ENCODE assay signal across 2 cellular contexts in the genomic region with DNA sequence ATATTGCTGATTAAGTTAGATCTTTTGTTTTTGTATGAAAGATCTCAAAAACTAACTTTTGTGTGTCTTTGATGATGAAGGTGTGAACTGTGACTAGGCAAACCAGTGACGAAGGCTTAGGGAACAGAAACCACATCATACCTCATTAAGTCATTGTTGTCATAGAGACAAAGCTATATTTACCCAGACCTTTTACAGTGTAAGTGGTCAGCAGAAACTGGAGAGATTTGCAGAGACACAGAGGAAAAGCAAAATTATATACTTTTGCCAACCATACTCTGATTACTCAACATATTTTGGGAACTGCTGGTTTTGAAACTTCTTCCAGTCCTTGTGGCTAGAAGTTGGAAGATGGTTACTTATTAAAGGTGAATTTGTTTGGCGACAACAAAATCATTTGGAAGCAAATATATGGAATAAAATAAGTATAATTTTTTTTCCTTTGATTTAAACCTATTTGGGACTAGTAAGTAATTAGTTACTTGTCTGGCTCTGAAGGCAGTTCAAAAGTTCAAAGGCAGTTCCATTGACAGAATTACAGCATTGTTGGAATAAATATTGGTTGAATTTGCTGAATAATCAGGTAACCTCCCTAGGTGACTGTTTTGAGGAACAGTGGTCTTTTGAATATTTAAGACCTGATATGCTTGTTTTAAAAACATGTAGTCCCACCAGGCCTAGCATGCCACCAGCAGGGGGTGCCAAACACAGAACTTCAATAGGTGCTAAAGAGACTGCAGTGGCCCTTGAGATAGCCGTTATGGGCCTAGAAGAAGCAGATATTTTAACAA.
TF ChIP-seq lines count a peak whose summit lies in the region.

No MANE protein-coding gene starts in this region.

TF ChIP-seq in HCT116, 20 proteins besides CTCF, POLR2A, EP300 and RAD21 (continued from another document):
- no peak for TF ChIP-seq TCF7L2 (IDR thresholded peaks at IDR 0.05; ENCODE audit: borderline replicate concordance, extremely low read depth, insufficient read depth, insufficient read length)

TF ChIP-seq in GM12878, 131 proteins besides CTCF, POLR2A, EP300 and RAD21 (continued from another document and continues in another):
- TF ChIP-seq PAX8 (IDR thresholded peaks at IDR 0.05) (0 out of 2 replicates have a peak, but pooled peaks have one; percentile 44), BHLHE40 (IDR thresholded peaks at IDR 0.05; ENCODE audit: borderline replicate concordance in 1 of 2, low read depth in 2 of 2, low read length in 1 of 2) (peak; percentile 78 to 83), SIX5 (IDR thresholded peaks at IDR 0.05; ENCODE audit: low read depth, low read length, severe bottlenecking) (no peak), RELA (IDR thresholded peaks at IDR 0.05; ENCODE audit: borderline replicate concordance, partially characterized antibody) (no peak), NR2C1 (IDR thresholded peaks at IDR 0.05) (no peak), JUNB (IDR thresholded peaks at IDR 0.05) (peak; percentile 47; the same call in 1 of the 2 replicates), HDGF (IDR thresholded peaks at IDR 0.05) (no peak), MYC (IDR thresholded peaks at IDR 0.05; ENCODE audit: insufficient read depth, insufficient read length, insufficient replicate concordance, low read length, severe bottlenecking) (no peak), HCFC1 (IDR thresholded peaks at IDR 0.05; ENCODE audit: low read length) (no peak), SMAD5 (IDR thresholded peaks at IDR 0.05; ENCODE audit: low read depth) (no peak), NBN (IDR thresholded peaks at IDR 0.05) (peak; percentile 79), EED (IDR thresholded peaks at IDR 0.05; ENCODE audit: low read depth) (no peak), POU2F2 (IDR thresholded peaks at IDR 0.05; ENCODE audit: borderline replicate concordance, low read depth, low read length) (peak; percentile 37; the same call in 1 of the 3 replicates), BRCA1 (IDR thresholded peaks at IDR 0.05; ENCODE audit: low read depth, low read length) (no peak), ZNF622 (IDR thresholded peaks at IDR 0.05) (no peak), ESRRA (IDR thresholded peaks at IDR 0.05; ENCODE audit: low read length) (no peak), JUND (IDR thresholded peaks at IDR 0.05; ENCODE audit: low read depth, low read length) (0 out of 2 replicates have a peak, but pooled peaks have one; percentile 1), SUZ12 (IDR thresholded peaks at IDR 0.05; ENCODE audit: unreplicated experiment) (no peak), TCF7 (IDR thresholded peaks at IDR 0.05; ENCODE audit: borderline replicate concordance) (no peak), ZNF384 (IDR thresholded peaks at IDR 0.05; ENCODE audit: borderline replicate concordance, low read depth, low read length) (no peak), SMC3 (IDR thresholded peaks at IDR 0.05; ENCODE audit: borderline replicate concordance, low read length) (peak; percentile 74; the same call in 1 of the 2 replicates), NFXL1 (IDR thresholded peaks at IDR 0.05; ENCODE audit: borderline replicate concordance) (no peak), MTA2 (IDR thresholded peaks at IDR 0.05; ENCODE audit: low read depth) (peak; percentile 99), KDM1A (IDR thresholded peaks at IDR 0.05; ENCODE audit: borderline replicate concordance) (no peak), YY1 (IDR thresholded peaks at IDR 0.05; ENCODE audit: low read depth, low read length) (peak; percentile 41; the same call in 1 of the 2 replicates), WRNIP1 (IDR thresholded peaks at IDR 0.05; ENCODE audit: borderline replicate concordance, low read depth, low read length) (no peak), SMAD1 (IDR thresholded peaks at IDR 0.05; ENCODE audit: low read depth, partially characterized antibody) (no peak), HDAC2 (IDR thresholded peaks at IDR 0.05) (no peak), SMARCA5 (IDR thresholded peaks at IDR 0.05) (peak; percentile 91; the same call in 1 of the 2 replicates), ZBED1 (IDR thresholded peaks at IDR 0.05; ENCODE audit: borderline replicate concordance) (0 out of 2 replicates have a peak, but pooled peaks have one; percentile 28)
- TF ChIP-seq, protein P1, sequence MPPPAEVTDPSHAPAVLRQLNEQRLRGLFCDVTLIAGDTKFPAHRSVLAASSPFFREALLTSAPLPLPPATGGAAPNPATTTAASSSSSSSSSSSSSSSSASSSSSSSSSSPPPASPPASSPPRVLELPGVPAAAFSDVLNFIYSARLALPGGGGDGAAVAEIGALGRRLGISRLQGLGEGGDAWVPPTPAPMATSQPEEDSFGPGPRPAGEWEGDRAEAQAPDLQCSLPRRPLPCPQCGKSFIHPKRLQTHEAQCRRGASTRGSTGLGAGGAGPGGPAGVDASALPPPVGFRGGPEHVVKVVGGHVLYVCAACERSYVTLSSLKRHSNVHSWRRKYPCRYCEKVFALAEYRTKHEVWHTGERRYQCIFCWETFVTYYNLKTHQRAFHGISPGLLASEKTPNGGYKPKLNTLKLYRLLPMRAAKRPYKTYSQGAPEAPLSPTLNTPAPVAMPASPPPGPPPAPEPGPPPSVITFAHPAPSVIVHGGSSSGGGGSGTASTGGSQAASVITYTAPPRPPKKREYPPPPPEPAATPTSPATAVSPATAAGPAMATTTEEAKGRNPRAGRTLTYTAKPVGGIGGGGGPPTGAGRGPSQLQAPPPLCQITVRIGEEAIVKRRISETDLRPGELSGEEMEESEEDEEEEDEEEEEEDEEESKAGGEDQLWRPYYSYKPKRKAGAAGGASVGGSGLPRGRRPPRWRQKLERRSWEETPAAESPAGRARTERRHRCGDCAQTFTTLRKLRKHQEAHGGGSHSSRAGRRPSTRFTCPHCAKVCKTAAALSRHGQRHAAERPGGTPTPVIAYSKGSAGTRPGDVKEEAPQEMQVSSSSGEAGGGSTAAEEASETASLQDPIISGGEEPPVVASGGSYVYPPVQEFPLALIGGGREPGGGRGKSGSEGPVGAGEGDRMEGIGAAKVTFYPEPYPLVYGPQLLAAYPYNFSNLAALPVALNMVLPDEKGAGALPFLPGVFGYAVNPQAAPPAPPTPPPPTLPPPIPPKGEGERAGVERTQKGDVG (CRISPR knock-in tag; IDR thresholded peaks at IDR 0.05) = no peak
- TF ChIP-seq, protein P2, sequence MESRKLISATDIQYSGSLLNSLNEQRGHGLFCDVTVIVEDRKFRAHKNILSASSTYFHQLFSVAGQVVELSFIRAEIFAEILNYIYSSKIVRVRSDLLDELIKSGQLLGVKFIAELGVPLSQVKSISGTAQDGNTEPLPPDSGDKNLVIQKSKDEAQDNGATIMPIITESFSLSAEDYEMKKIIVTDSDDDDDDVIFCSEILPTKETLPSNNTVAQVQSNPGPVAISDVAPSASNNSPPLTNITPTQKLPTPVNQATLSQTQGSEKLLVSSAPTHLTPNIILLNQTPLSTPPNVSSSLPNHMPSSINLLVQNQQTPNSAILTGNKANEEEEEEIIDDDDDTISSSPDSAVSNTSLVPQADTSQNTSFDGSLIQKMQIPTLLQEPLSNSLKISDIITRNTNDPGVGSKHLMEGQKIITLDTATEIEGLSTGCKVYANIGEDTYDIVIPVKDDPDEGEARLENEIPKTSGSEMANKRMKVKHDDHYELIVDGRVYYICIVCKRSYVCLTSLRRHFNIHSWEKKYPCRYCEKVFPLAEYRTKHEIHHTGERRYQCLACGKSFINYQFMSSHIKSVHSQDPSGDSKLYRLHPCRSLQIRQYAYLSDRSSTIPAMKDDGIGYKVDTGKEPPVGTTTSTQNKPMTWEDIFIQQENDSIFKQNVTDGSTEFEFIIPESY (IDR thresholded peaks at IDR 0.05) = no peak
- TF ChIP-seq, protein P3, sequence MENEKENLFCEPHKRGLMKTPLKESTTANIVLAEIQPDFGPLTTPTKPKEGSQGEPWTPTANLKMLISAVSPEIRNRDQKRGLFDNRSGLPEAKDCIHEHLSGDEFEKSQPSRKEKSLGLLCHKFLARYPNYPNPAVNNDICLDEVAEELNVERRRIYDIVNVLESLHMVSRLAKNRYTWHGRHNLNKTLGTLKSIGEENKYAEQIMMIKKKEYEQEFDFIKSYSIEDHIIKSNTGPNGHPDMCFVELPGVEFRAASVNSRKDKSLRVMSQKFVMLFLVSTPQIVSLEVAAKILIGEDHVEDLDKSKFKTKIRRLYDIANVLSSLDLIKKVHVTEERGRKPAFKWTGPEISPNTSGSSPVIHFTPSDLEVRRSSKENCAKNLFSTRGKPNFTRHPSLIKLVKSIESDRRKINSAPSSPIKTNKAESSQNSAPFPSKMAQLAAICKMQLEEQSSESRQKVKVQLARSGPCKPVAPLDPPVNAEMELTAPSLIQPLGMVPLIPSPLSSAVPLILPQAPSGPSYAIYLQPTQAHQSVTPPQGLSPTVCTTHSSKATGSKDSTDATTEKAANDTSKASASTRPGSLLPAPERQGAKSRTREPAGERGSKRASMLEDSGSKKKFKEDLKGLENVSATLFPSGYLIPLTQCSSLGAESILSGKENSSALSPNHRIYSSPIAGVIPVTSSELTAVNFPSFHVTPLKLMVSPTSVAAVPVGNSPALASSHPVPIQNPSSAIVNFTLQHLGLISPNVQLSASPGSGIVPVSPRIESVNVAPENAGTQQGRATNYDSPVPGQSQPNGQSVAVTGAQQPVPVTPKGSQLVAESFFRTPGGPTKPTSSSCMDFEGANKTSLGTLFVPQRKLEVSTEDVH (IDR thresholded peaks at IDR 0.05; ENCODE audit: low read depth, partially characterized antibody) = peak; percentile 43
- TF ChIP-seq, protein P4, sequence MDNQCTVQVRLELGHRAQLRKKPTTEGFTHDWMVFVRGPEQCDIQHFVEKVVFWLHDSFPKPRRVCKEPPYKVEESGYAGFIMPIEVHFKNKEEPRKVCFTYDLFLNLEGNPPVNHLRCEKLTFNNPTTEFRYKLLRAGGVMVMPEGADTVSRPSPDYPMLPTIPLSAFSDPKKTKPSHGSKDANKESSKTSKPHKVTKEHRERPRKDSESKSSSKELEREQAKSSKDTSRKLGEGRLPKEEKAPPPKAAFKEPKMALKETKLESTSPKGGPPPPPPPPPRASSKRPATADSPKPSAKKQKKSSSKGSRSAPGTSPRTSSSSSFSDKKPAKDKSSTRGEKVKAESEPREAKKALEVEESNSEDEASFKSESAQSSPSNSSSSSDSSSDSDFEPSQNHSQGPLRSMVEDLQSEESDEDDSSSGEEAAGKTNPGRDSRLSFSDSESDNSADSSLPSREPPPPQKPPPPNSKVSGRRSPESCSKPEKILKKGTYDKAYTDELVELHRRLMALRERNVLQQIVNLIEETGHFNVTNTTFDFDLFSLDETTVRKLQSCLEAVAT (IDR thresholded peaks at IDR 0.05) = peak; percentile 64
- TF ChIP-seq, protein P5, sequence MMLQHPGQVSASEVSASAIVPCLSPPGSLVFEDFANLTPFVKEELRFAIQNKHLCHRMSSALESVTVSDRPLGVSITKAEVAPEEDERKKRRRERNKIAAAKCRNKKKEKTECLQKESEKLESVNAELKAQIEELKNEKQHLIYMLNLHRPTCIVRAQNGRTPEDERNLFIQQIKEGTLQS (IDR thresholded peaks at IDR 0.05; ENCODE audit: borderline replicate concordance, extremely low read depth, low read depth, low read length) = no peak
- TF ChIP-seq, protein P6, sequence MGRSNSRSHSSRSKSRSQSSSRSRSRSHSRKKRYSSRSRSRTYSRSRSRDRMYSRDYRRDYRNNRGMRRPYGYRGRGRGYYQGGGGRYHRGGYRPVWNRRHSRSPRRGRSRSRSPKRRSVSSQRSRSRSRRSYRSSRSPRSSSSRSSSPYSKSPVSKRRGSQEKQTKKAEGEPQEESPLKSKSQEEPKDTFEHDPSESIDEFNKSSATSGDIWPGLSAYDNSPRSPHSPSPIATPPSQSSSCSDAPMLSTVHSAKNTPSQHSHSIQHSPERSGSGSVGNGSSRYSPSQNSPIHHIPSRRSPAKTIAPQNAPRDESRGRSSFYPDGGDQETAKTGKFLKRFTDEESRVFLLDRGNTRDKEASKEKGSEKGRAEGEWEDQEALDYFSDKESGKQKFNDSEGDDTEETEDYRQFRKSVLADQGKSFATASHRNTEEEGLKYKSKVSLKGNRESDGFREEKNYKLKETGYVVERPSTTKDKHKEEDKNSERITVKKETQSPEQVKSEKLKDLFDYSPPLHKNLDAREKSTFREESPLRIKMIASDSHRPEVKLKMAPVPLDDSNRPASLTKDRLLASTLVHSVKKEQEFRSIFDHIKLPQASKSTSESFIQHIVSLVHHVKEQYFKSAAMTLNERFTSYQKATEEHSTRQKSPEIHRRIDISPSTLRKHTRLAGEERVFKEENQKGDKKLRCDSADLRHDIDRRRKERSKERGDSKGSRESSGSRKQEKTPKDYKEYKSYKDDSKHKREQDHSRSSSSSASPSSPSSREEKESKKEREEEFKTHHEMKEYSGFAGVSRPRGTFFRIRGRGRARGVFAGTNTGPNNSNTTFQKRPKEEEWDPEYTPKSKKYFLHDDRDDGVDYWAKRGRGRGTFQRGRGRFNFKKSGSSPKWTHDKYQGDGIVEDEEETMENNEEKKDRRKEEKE (IDR thresholded peaks at IDR 0.05) = no peak
- TF ChIP-seq, protein P7, sequence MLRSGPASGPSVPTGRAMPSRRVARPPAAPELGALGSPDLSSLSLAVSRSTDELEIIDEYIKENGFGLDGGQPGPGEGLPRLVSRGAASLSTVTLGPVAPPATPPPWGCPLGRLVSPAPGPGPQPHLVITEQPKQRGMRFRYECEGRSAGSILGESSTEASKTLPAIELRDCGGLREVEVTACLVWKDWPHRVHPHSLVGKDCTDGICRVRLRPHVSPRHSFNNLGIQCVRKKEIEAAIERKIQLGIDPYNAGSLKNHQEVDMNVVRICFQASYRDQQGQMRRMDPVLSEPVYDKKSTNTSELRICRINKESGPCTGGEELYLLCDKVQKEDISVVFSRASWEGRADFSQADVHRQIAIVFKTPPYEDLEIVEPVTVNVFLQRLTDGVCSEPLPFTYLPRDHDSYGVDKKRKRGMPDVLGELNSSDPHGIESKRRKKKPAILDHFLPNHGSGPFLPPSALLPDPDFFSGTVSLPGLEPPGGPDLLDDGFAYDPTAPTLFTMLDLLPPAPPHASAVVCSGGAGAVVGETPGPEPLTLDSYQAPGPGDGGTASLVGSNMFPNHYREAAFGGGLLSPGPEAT (IDR thresholded peaks at IDR 0.05; ENCODE audit: low read depth) = peak; percentile 82
- TF ChIP-seq, protein P8, sequence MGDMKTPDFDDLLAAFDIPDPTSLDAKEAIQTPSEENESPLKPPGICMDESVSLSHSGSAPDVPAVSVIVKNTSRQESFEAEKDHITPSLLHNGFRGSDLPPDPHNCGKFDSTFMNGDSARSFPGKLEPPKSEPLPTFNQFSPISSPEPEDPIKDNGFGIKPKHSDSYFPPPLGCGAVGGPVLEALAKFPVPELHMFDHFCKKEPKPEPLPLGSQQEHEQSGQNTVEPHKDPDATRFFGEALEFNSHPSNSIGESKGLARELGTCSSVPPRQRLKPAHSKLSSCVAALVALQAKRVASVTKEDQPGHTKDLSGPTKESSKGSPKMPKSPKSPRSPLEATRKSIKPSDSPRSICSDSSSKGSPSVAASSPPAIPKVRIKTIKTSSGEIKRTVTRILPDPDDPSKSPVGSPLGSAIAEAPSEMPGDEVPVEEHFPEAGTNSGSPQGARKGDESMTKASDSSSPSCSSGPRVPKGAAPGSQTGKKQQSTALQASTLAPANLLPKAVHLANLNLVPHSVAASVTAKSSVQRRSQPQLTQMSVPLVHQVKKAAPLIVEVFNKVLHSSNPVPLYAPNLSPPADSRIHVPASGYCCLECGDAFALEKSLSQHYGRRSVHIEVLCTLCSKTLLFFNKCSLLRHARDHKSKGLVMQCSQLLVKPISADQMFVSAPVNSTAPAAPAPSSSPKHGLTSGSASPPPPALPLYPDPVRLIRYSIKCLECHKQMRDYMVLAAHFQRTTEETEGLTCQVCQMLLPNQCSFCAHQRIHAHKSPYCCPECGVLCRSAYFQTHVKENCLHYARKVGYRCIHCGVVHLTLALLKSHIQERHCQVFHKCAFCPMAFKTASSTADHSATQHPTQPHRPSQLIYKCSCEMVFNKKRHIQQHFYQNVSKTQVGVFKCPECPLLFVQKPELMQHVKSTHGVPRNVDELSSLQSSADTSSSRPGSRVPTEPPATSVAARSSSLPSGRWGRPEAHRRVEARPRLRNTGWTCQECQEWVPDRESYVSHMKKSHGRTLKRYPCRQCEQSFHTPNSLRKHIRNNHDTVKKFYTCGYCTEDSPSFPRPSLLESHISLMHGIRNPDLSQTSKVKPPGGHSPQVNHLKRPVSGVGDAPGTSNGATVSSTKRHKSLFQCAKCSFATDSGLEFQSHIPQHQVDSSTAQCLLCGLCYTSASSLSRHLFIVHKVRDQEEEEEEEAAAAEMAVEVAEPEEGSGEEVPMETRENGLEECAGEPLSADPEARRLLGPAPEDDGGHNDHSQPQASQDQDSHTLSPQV (IDR thresholded peaks at IDR 0.05) = peak; percentile 88; the same call in 1 of the 2 replicates
